Comparison of ENCODE assay signal across 8 cellular contexts in genomic region chr12:50505945-50506344, GRCh38. TPM values are rescaled to one million over a fixed set of nuclear protein-coding genes. Genes with fewer than 3 reads are reported as not detected.
DNase-seq lines count a peak whose midpoint lies in the region; ATAC-seq and TF ChIP-seq lines count a peak whose summit lies in the region.

No MANE protein-coding gene starts in this region.

- H3K23ac ChIP-seq in H9 (ENCODE audit: insufficient read length, low read depth, low read length), result no peak overlapping the region

- H2BK12ac ChIP-seq in H9 (ENCODE audit: insufficient read length, low read depth, low read length), result no peak overlapping the region

- H3K36me3 ChIP-seq in ACC112 (ENCODE audit: insufficient read depth, low read length), result no peaks in the 10 kb centered on the region
- no peaks in the 10 kb centered on the region for H3K36me3 ChIP-seq in osteoblast (ENCODE audit: insufficient read depth, low read length)

- H3K27me3 ChIP-seq in ACC112 (ENCODE audit: insufficient read depth, low read length) (no peaks in the 10 kb centered on the region), H9 (ENCODE audit: insufficient read depth, low read length) (no peaks in the 10 kb centered on the region), osteoblast (ENCODE audit: insufficient read depth, low read length) (no peaks in the 10 kb centered on the region)

- H3K4me1 ChIP-seq in ACC112 (ENCODE audit: control insufficient read depth, insufficient read depth, low read length, unreplicated experiment) (peaks cover 11% of the 10 kb centered on the region), H9 (ENCODE audit: insufficient read depth, low read length) (no peaks in the 10 kb centered on the region), osteoblast (ENCODE audit: insufficient read depth, low read length) (peaks cover 17% of the 10 kb centered on the region)

- H3K14ac ChIP-seq in H9 (ENCODE audit: insufficient read depth, low read length), result no peak overlapping the region

- H3K18ac ChIP-seq in H9 (ENCODE audit: insufficient read length, low read depth, low read length), result no peak overlapping the region

- peak overlapping the region in 1 of 3 experiments; percentile 95; a peak in 1 of 7 replicates for H3K27ac Mint-ChIP-seq in H9
- H3K27ac Mint-ChIP-seq in activated B cell treated with CpG ODN at 0.5 μM for 24 hours, result peak overlapping the region; percentile 95

- H3K36me3 Mint-ChIP-seq in H9 (ENCODE audit: insufficient read depth in 1 of 3, low read depth in 3 of 3) (peaks cover 0 to 2% (median 1%) of the 10 kb centered on the region in 3 experiments; a peak in 1 of 7 replicates), activated B cell treated with CpG ODN at 0.5 μM for 24 hours (ENCODE audit: low read depth) (peaks cover 7% of the 10 kb centered on the region)

- H3K79me1 ChIP-seq in H9 (ENCODE audit: insufficient read depth, low read depth, low read length, poor library complexity, severe bottlenecking), result peaks cover under 1% of the 10 kb centered on the region

- ATAC-seq in activated B cell treated with CpG ODN at 0.5 μM for 24 hours (ENCODE audit: low read depth), result peak; percentile 29
- ATAC-seq in GM21825 (IDR thresholded peaks at IDR 0.05; ENCODE audit: unreplicated experiment), result no peak

- H3K4me3 ChIP-seq in ACC112 (ENCODE audit: low read depth, low read length), result peak overlapping the region; percentile 90
- H3K4me3 ChIP-seq in osteoblast (ENCODE audit: insufficient read depth, low read length), result peak overlapping the region; percentile 84

- H2BK15ac ChIP-seq in H9 (ENCODE audit: low read depth, low read length), result no peak overlapping the region

- H4K8ac ChIP-seq in H9 (replicated peaks; ENCODE audit: insufficient read length, low read depth, low read length), result no peak overlapping the region

- peak overlapping the region; percentile 86 for H3K9ac ChIP-seq in H9 (ENCODE audit: extremely low read depth, insufficient read length, low read length)

- H2AFZ ChIP-seq in ACC112 (ENCODE audit: low read length, unreplicated experiment) (peak overlapping the region; percentile 90), H9 (ENCODE audit: low read length) (no peak overlapping the region), osteoblast (ENCODE audit: low read length) (peak overlapping the region; percentile 93)

- H3K27me3 Mint-ChIP-seq in H9 (ENCODE audit: low read depth) (no peaks in the 10 kb centered on the region), activated B cell treated with CpG ODN at 0.5 μM for 24 hours (no peaks in the 10 kb centered on the region)

- peaks cover 2% of the 10 kb centered on the region in 2 experiments for H3K9me3 Mint-ChIP-seq in H9
- no peaks in the 10 kb centered on the region for H3K9me3 Mint-ChIP-seq in activated B cell treated with CpG ODN at 0.5 μM for 24 hours

- no peak overlapping the region for H2BK20ac ChIP-seq in H9 (ENCODE audit: low read depth, low read length, poor library complexity, severe bottlenecking)

- H4K5ac ChIP-seq in H9 (ENCODE audit: insufficient read length, low read depth, low read length), result no peak overlapping the region

- no peak overlapping the region for H2AK5ac ChIP-seq in H9 (ENCODE audit: insufficient read length, low read length)

- no peaks in the 10 kb centered on the region for H4K20me1 ChIP-seq in H9 (ENCODE audit: control insufficient read depth, insufficient read depth, insufficient read length)
- peaks cover 21% of the 10 kb centered on the region for H4K20me1 ChIP-seq in osteoblast (ENCODE audit: insufficient read depth, low read length)

- peak overlapping the region; percentile 92 to 96 for H3K4me3 Mint-ChIP-seq in H9
- H3K4me3 Mint-ChIP-seq in activated B cell treated with CpG ODN at 0.5 μM for 24 hours, result peak overlapping the region; percentile 95

- POLR2A ChIA-PET in activated B cell treated with CpG ODN at 0.5 μM for 24 hours (lab: Charles Lee), result interaction anchor here (0.6 to 2.4 kb wide), 6 partner anchors 9 to 133 kb away, joined by 3 to 35 read pairs (median 16); no protein-coding TSS in a partner anchor

- no peak overlapping the region for H3K27ac ChIP-seq in ACC112 (ENCODE audit: low read depth, low read length)
- H3K27ac ChIP-seq in H9 (ENCODE audit: insufficient read length, low read depth, low read length), result no peak overlapping the region
- H3K27ac ChIP-seq in osteoblast (ENCODE audit: low read depth, low read length), result peak overlapping the region; percentile 76

- H3K4ac ChIP-seq in H9 (ENCODE audit: low read depth, low read length), result no peak overlapping the region

- CTCF ChIA-PET in activated B cell treated with CpG ODN at 0.5 μM for 24 hours (lab: Charles Lee), result interaction anchor here (1.2 to 5.1 kb wide), 8 partner anchors 11 to 135 kb away, joined by 3 to 118 read pairs (median 6); no protein-coding TSS in a partner anchor

- H2BK120ac ChIP-seq in H9 (ENCODE audit: low read depth, low read length, poor library complexity, severe bottlenecking), result no peak overlapping the region

- no peak overlapping the region for H4K91ac ChIP-seq in H9 (ENCODE audit: insufficient read length, low read depth, low read length)

- H3K4me2 ChIP-seq in H9 (ENCODE audit: insufficient read depth, insufficient read length, low read length), result peak overlapping the region; percentile 87
- peak overlapping the region; percentile 97 for H3K4me2 ChIP-seq in osteoblast (ENCODE audit: insufficient read depth, low read length)

- H3K79me2 ChIP-seq in ACC112 (ENCODE audit: control insufficient read depth, insufficient read depth, low read length, unreplicated experiment) (peaks cover 51% of the 10 kb centered on the region), H9 (ENCODE audit: insufficient read depth, low read length) (peaks cover 17% of the 10 kb centered on the region; the same call in 1 of the 2 replicates), osteoblast (ENCODE audit: insufficient read depth, low read length) (peaks cover 57% of the 10 kb centered on the region)

- H2BK5ac ChIP-seq in H9 (ENCODE audit: insufficient read length, low read length), result no peak overlapping the region

- H3T11ph ChIP-seq in H9 (ENCODE audit: low read length), result no peak overlapping the region

- no CpG with 5 or more reads among the region's 3 CpGs for WGBS in H9 (ENCODE audit: extremely low coverage, insufficient read length, low lambda C conversion rate)

- no peak for TF ChIP-seq CTCF in H9 (conservative IDR thresholded peaks at IDR 0.05)
- TF ChIP-seq CTCF in activated B cell treated with CpG ODN at 0.5 μM for 24 hours (IDR thresholded peaks at IDR 0.05), result no peak
- no peak for TF ChIP-seq CTCF in osteoblast (IDR thresholded peaks at IDR 0.05; ENCODE audit: extremely low read depth, low read depth, low read length)

- peaks cover 10% of the 10 kb centered on the region for H3K23me2 ChIP-seq in H9 (ENCODE audit: insufficient read length, low read depth, low read length, poor library complexity, severe bottlenecking)

- H3K4me1 Mint-ChIP-seq in H9, result peaks cover 21 to 33% of the 10 kb centered on the region in 2 experiments
- peaks cover 57% of the 10 kb centered on the region for H3K4me1 Mint-ChIP-seq in activated B cell treated with CpG ODN at 0.5 μM for 24 hours

- no peaks in the 10 kb centered on the region for H3K9me3 ChIP-seq in H9 (ENCODE audit: control insufficient read depth, low read depth, low read length)
- no peaks in the 10 kb centered on the region for H3K9me3 ChIP-seq in osteoblast (ENCODE audit: low read depth, low read length)

- intact Hi-C loops in activated B cell treated with CpG ODN at 0.5 μM for 24 hours (cut with micrococcal nuclease), result loop anchor here (1.0 to 5.0 kb wide), 4 partner anchors 11 to 259 kb away; no protein-coding TSS in a partner anchor

- DNase-seq in H9, result no peak
- no peak for DNase-seq in activated B cell treated with CpG ODN at 0.5 μM for 24 hours
- DNase-seq in germinal center (ENCODE audit: low spot score), result peak; percentile 32
- no peak for DNase-seq in osteoblast (ENCODE audit: insufficient read length, low spot score, missing footprints)
- DNase-seq in LoVo (ENCODE audit: low spot score), result no peak
- DNase-seq in iPS-NIHi11 (ENCODE audit: low spot score), result no peak

- H3K56ac ChIP-seq in H9 (ENCODE audit: insufficient read length, low read depth, low read length), result no peak overlapping the region

RNA-seq across cellular contexts. Expression of gene DIP2B, which starts 1.2 kb away (rescaled TPM):
- 20.0 and 21.6 TPM in 2 replicates for total RNA-seq in H9 (2021)
- total RNA-seq in activated B cell treated with CpG ODN at 0.5 μM for 24 hours, result 32.2 and 32.3 TPM in 2 replicates
- total RNA-seq in osteoblast, result 28.2 and 29.8 TPM in 2 replicates
